ENCODE assay signal across 6 cellular contexts in the genomic region with DNA sequence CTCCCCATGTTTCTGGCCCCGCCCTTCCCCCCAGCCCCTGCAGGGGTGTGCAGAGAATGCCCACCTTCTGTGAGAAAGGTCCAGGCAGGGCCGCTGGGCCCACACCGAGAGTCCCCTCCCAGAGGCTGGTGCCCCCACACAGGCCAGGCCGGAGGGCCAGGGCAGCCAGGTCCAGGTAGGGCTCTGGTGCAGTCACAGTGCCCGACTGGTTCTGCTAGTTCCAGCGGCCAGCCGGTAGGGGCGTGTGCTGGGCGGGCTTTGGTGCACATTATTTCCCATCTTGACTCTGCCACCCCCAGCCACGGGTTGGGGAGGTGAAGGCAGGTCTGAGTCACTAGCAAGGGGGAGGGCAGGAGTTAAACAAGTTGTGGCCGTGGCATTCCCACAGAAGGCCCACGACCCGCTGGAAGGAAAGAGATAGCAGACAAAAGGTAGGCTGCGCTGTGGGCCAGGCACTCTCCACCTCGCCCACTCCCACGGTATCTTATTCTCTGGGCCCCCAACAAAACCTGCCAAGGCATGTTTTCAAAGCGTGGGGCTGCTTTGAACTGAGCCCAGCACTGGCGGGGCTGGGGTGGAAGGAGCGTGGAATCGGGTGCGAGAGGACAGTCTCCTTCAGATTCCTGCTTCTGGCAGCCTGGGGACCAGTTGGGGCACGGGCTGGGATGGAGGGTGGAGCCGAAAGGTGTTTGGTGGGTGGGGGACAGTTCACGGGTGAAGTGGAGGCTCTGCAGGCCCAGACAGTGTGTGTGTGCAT. TPM values are rescaled to one million over a fixed set of nuclear protein-coding genes. Genes with fewer than 3 reads are reported as not detected.
DNase-seq lines count a peak whose midpoint lies in the region; ATAC-seq, FAIRE-seq and TF ChIP-seq lines count a peak whose summit lies in the region.

No MANE protein-coding gene starts in this region.

- H3K4me1 ChIP-seq in SK-N-SH (ENCODE audit: control insufficient read depth in 1 of 2, insufficient read depth in 2 of 2, low read depth in 1 of 2, low read length in 1 of 2) (peaks cover 7 to 30% of the 10 kb centered on the region in 2 experiments; a peak in 3 of 4 replicates), kidney (ENCODE audit: control insufficient read depth in 1 of 2, insufficient read depth in 1 of 2, low read depth in 1 of 2, low read length in 2 of 2) (peaks cover 9 to 43% of the 10 kb centered on the region in 2 donors), SJCRH30 (no peaks in the 10 kb centered on the region)

- no peak overlapping the region for H2AFZ ChIP-seq in SK-N-SH (ENCODE audit: low read depth)

- H3K4me3 ChIP-seq in BJ (ENCODE audit: low read depth, low read length) (no peak overlapping the region), SK-N-SH (ENCODE audit: low read depth in 2 of 2, low read length in 1 of 2) (no peak overlapping the region), kidney (ENCODE audit: low read length in 2 of 2) (peak overlapping the region; percentile 65 to 69), SJCRH30 (no peak overlapping the region)

- FAIRE-seq in kidney (lab: Jason Lieb, UNC): no peak

- peak overlapping the region; percentile 54; the same call in 1 of the 2 replicates for H3K4me2 ChIP-seq in SK-N-SH

- no peak for TF ChIP-seq RAD21 in SK-N-SH (IDR thresholded peaks at IDR 0.05; ENCODE audit: low read length)

- intact Hi-C loops in kidney (cut with DNase I): no loop called here

- no peak for ATAC-seq in HG03432 (IDR thresholded peaks at IDR 0.05; ENCODE audit: unreplicated experiment)

- H3K79me2 ChIP-seq in SK-N-SH (ENCODE audit: insufficient read depth): no peaks in the 10 kb centered on the region

- H3K27me3 ChIP-seq in BJ (ENCODE audit: control insufficient read depth, insufficient read depth, low read length) (peaks cover 29% of the 10 kb centered on the region), SK-N-SH (ENCODE audit: insufficient read depth) (peaks cover 28% of the 10 kb centered on the region; the same call in 1 of the 2 replicates), SJCRH30 (peaks cover 11% of the 10 kb centered on the region; the same call in 1 of the 2 replicates)

- 0 out of 2 replicates have a peak, but pooled peaks have one; percentile 9 for TF ChIP-seq CTCF in BJ (IDR thresholded peaks at IDR 0.05; ENCODE audit: insufficient read depth, low read depth, low read length)
- TF ChIP-seq CTCF in SK-N-SH (IDR thresholded peaks at IDR 0.05): no peak
- TF ChIP-seq CTCF in kidney (IDR thresholded peaks at IDR 0.05; ENCODE audit: borderline replicate concordance, extremely low read depth, insufficient read depth): peak; percentile 16

- no peak for TF ChIP-seq EP300 in SK-N-SH (IDR thresholded peaks at IDR 0.05; ENCODE audit: borderline replicate concordance in 1 of 2, low read depth in 1 of 2, low read length in 1 of 2)

- H4K20me1 ChIP-seq in SK-N-SH (ENCODE audit: insufficient read depth): no peaks in the 10 kb centered on the region

- H3K27ac ChIP-seq in SK-N-SH (ENCODE audit: low read depth in 2 of 2, low read length in 1 of 2) (no peak overlapping the region), kidney (ENCODE audit: low read depth in 2 of 2, low read length in 2 of 2) (peak overlapping the region; percentile 89 to 91), SJCRH30 (no peak overlapping the region)

- DNase-seq in BJ (ENCODE audit: low read depth): no peak
- peak; percentile 62 for DNase-seq in SK-N-SH
- peak; percentile 91 for DNase-seq in kidney
- DNase-seq in anterior cingulate cortex (lab: John Stamatoyannopoulos, UW): no peak
- DNase-seq in SJCRH30: no peak

- 87% methylated on average over 24 of the region's 24 CpGs for WGBS in SK-N-SH (ENCODE audit: low lambda C conversion rate)

- CTCF ChIA-PET in BJ (lab: Yijun Ruan, JAX): interaction anchor here (1.2 kb wide), 1 partner anchor 8 kb away, joined by 3 read pairs; no protein-coding TSS in a partner anchor
- CTCF ChIA-PET in SK-N-SH (lab: Yijun Ruan, JAX): interaction anchor here (0.7 to 24.2 kb wide), 9 partner anchors 12 to 89 kb away, joined by 3 to 1212 read pairs (median 5); partner anchors contain the start of genes RSAD1 and SPATA20

- H3K36me3 ChIP-seq in BJ (ENCODE audit: control insufficient read depth, insufficient read depth, low read length) (no peaks in the 10 kb centered on the region), SK-N-SH (replicated peaks in 1 of 2; ENCODE audit: control insufficient read depth in 1 of 2, insufficient read depth in 2 of 2, low read length in 1 of 2) (no peaks in the 10 kb centered on the region), kidney (ENCODE audit: control insufficient read depth in 1 of 2, insufficient read depth in 2 of 2, low read length in 2 of 2) (peaks cover 2 to 5% of the 10 kb centered on the region in 2 donors), SJCRH30 (no peaks in the 10 kb centered on the region)

- H3K9me3 ChIP-seq in SK-N-SH: no peaks in the 10 kb centered on the region
- no peaks in the 10 kb centered on the region for H3K9me3 ChIP-seq in kidney (ENCODE audit: control insufficient read depth in 1 of 2, low read length in 2 of 2)
- H3K9me3 ChIP-seq in SJCRH30 (replicated peaks): no peaks in the 10 kb centered on the region

- no peak overlapping the region for H3K9ac ChIP-seq in SK-N-SH
- peak overlapping the region; percentile 62 to 91 for H3K9ac ChIP-seq in kidney (ENCODE audit: low read length in 2 of 2)

- H3F3A ChIP-seq in SK-N-SH (replicated peaks; ENCODE audit: insufficient read depth): no peaks in the 10 kb centered on the region

- POLR2A ChIA-PET in BJ (lab: Charles Lee): no interaction called here
- POLR2A ChIA-PET in SK-N-SH (lab: Yijun Ruan, JAX): interaction anchor here (0.7 to 2.3 kb wide), 2 partner anchors 7 to 89 kb away, joined by 5 to 14 read pairs; no protein-coding TSS in a partner anchor

- no peaks in the 10 kb centered on the region for H3K9me2 ChIP-seq in SK-N-SH

TF ChIP-seq in SK-N-SH, 30 proteins besides CTCF, POLR2A, EP300 and RAD21 (continues in another document):
- TF ChIP-seq, protein P1, sequence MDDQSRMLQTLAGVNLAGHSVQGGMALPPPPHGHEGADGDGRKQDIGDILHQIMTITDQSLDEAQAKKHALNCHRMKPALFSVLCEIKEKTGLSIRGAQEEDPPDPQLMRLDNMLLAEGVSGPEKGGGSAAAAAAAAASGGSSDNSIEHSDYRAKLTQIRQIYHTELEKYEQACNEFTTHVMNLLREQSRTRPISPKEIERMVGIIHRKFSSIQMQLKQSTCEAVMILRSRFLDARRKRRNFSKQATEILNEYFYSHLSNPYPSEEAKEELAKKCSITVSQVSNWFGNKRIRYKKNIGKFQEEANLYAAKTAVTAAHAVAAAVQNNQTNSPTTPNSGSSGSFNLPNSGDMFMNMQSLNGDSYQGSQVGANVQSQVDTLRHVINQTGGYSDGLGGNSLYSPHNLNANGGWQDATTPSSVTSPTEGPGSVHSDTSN (IDR thresholded peaks at IDR 0.05): no peak
- no peak for TF ChIP-seq EZH2phosphoT487 (IDR thresholded peaks at IDR 0.05; ENCODE audit: borderline replicate concordance, low read depth)
- no peak for TF ChIP-seq RCOR1 (IDR thresholded peaks at IDR 0.05; ENCODE audit: low read length)
- no peak for TF ChIP-seq YY1 (IDR thresholded peaks at IDR 0.05; ENCODE audit: low read depth)
- TF ChIP-seq FOSL2 (IDR thresholded peaks at IDR 0.05; ENCODE audit: borderline replicate concordance, low read depth): no peak

RNA-seq across cellular contexts. Expression of gene EPN3, which starts 1.9 kb away (rescaled TPM):
- polyA plus RNA-seq in BJ (2011; rRNA removed) (not detected in 2 replicates), SK-N-SH (2012; rRNA removed) (0.05 and 0.06 TPM in 2 replicates), kidney (ENCODE audit: insufficient read depth, low read depth, low replicate concordance) (28.7 TPM)
- polyA minus RNA-seq in BJ (2011; rRNA and poly(A)+ RNA removed): not detected in 2 replicates
- polyA plus RNA-seq in SK-N-SH (2012; cell fraction: cytosol; rRNA removed): 0.03 and 0.12 TPM in 2 replicates
- polyA plus RNA-seq in SK-N-SH (2012; cell fraction: nucleus; rRNA removed): 0.15 and 0.46 TPM in 2 replicates
- total RNA-seq in kidney: 5.0 TPM
- not detected in 2 replicates for total RNA-seq in SJCRH30 (2014; rRNA removed; shearing (Covaris generic))

RNA-seq across cellular contexts. Expression of gene SPATA20, which starts 12.6 kb away (rescaled TPM):
- 27.7 and 46.4 TPM in 2 replicates for polyA plus RNA-seq in BJ (2011; rRNA removed)
- polyA minus RNA-seq in BJ (2011; rRNA and poly(A)+ RNA removed): 27.6 and 31.0 TPM in 2 replicates
- polyA plus RNA-seq in SK-N-SH (2012; rRNA removed): 92.0 and 106 TPM in 2 replicates
- polyA plus RNA-seq in SK-N-SH (2012; cell fraction: cytosol; rRNA removed): 28.3 and 39.9 TPM in 2 replicates
- 606 and 976 TPM in 2 replicates for polyA plus RNA-seq in SK-N-SH (2012; cell fraction: nucleus; rRNA removed)
- total RNA-seq in kidney: 60.4 TPM
- polyA plus RNA-seq in kidney (ENCODE audit: insufficient read depth, low read depth, low replicate concordance): 52.7 TPM
- total RNA-seq in SJCRH30 (2014; rRNA removed; shearing (Covaris generic)): 12.0 and 13.1 TPM in 2 replicates

RNA-seq across cellular contexts. Expression of gene CACNA1G, which starts 26.1 kb away (rescaled TPM):
- polyA plus RNA-seq in BJ (2011; rRNA removed) (0.01 and 0.02 TPM in 2 replicates), SK-N-SH (2012; rRNA removed) (0.15 and 0.21 TPM in 2 replicates), kidney (ENCODE audit: insufficient read depth, low read depth, low replicate concordance) (not detected)
- 0.05 and 0.43 TPM in 2 replicates for polyA minus RNA-seq in BJ (2011; rRNA and poly(A)+ RNA removed)
- polyA plus RNA-seq in SK-N-SH (2012; cell fraction: cytosol; rRNA removed): 0.08 and 0.24 TPM in 2 replicates
- polyA plus RNA-seq in SK-N-SH (2012; cell fraction: nucleus; rRNA removed): 0.36 and 0.48 TPM in 2 replicates
- 0.06 TPM for total RNA-seq in kidney
- 3.5 and 4.2 TPM in 2 replicates for total RNA-seq in SJCRH30 (2014; rRNA removed; shearing (Covaris generic))

RNA-seq across cellular contexts. Expression of gene MYCBPAP, which starts 26.2 kb away (rescaled TPM):
- polyA plus RNA-seq in BJ (2011; rRNA removed) (0.54 and 0.67 TPM in 2 replicates), SK-N-SH (2012; rRNA removed) (2.4 and 4.4 TPM in 2 replicates), kidney (ENCODE audit: insufficient read depth, low read depth, low replicate concordance) (2.9 TPM)
- polyA minus RNA-seq in BJ (2011; rRNA and poly(A)+ RNA removed): 0.10 and 0.14 TPM in 2 replicates
- polyA plus RNA-seq in SK-N-SH (2012; cell fraction: cytosol; rRNA removed): 1.8 and 1.9 TPM in 2 replicates
- polyA plus RNA-seq in SK-N-SH (2012; cell fraction: nucleus; rRNA removed): 17.3 and 17.7 TPM in 2 replicates
- total RNA-seq in kidney: 0.72 TPM
- not detected in 2 replicates for total RNA-seq in SJCRH30 (2014; rRNA removed; shearing (Covaris generic))

RNA-seq across cellular contexts. Expression of gene RSAD1, which starts 55.7 kb away (rescaled TPM):
- 17.5 and 22.6 TPM in 2 replicates for polyA plus RNA-seq in BJ (2011; rRNA removed)
- polyA minus RNA-seq in BJ (2011; rRNA and poly(A)+ RNA removed): 7.9 and 13.9 TPM in 2 replicates
- polyA plus RNA-seq in SK-N-SH (2012; rRNA removed): 44.7 and 58.9 TPM in 2 replicates
- polyA plus RNA-seq in SK-N-SH (2012; cell fraction: cytosol; rRNA removed): 27.0 and 35.4 TPM in 2 replicates
- polyA plus RNA-seq in SK-N-SH (2012; cell fraction: nucleus; rRNA removed): 171 and 180 TPM in 2 replicates
- 38.9 TPM for total RNA-seq in kidney
- 39.9 TPM for polyA plus RNA-seq in kidney (ENCODE audit: insufficient read depth, low read depth, low replicate concordance)
- total RNA-seq in SJCRH30 (2014; rRNA removed; shearing (Covaris generic)): 14.8 and 17.3 TPM in 2 replicates

Comparison
In these comparisons a context has a peak if more than half of its experiments do, and no peak if none do; other contexts are left out.
1. DNase-seq: peak in SK-N-SH (single experiment) and kidney (single experiment); none in BJ (single experiment), anterior cingulate cortex (0 of 58) and SJCRH30 (0 of 2).
2. H3K4me3 ChIP-seq: peak in kidney (2 of 2); none in BJ (single experiment), SK-N-SH (0 of 2) and SJCRH30 (single experiment).
3. H3K27ac ChIP-seq: peak in kidney (2 of 2); none in SK-N-SH (0 of 2) and SJCRH30 (single experiment).
4. RNA of gene EPN3, which starts 1.9 kb away (polyA plus RNA-seq): 28.7 TPM in kidney (single experiment); 0.03 to 0.46 TPM in SK-N-SH and not detected in BJ; every median in the first group is over 10 times any median in the second.